ENCODE assay signal across 8 cellular contexts in the genomic region with DNA sequence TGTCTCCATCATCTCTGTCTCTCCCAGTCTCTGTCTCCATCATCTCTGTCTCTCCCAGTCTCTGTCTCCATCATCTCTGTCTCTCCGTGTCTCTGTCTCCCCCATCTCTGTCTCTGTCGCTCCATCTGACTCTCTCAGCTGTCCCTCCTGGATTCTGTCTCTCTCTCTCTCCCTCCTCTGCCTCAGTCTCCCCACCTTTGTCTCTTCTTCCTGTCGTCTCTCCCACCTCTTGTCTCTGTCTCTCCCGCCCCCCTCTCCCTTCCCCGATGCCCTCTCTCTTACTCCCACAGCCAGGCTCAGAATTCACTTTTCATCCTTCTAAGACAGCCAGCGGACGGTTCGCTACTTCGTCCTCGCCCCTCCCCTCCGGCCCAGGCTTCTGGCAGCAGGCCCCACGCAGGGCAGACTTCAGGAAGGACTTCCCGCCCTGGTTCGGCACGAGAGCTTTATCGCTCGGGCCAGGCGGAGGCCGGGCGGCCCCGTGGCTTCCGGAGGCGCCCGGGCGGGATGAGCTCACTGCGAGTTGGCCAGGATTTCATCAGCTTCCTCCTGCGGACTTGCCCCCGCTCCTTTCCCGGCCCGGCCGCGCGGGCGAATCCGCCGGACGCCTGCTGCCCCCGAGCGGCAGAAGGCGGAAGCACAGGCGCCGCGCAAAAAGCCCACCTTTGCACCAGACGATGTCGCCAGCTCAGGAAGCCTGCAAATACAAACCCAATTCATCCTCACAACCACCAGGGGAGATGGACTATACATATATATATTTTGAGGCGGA. TPM values are rescaled to one million over a fixed set of nuclear protein-coding genes. Genes with fewer than 3 reads are reported as not detected.
DNase-seq lines count a peak whose midpoint lies in the region; ATAC-seq, FAIRE-seq and TF ChIP-seq lines count a peak whose summit lies in the region.

No MANE protein-coding gene starts in this region.

- no peaks in the 10 kb centered on the region for H3K9me3 Mint-ChIP-seq in CD8-positive, alpha-beta memory T cell

- peak overlapping the region; percentile 91 for H3K4me2 ChIP-seq in OCI-LY3 (ENCODE audit: low read length)

- peaks cover 43% of the 10 kb centered on the region for H3K4me1 ChIP-seq in CD8-positive, alpha-beta memory T cell (ENCODE audit: insufficient read depth, low read length)
- H3K4me1 ChIP-seq in OCI-LY3 (ENCODE audit: low read length) (peaks cover 34% of the 10 kb centered on the region), mucosa of stomach (ENCODE audit: control insufficient read depth, insufficient read depth, low read length) (peaks cover 39% of the 10 kb centered on the region)

- H3K27ac ChIP-seq in CD8-positive, alpha-beta memory T cell (ENCODE audit: low read depth, low read length) = peak overlapping the region; percentile 63
- H3K27ac ChIP-seq in OCI-LY3 (ENCODE audit: low read length) = peak overlapping the region; percentile 34

- POLR2A ChIA-PET in CD8-positive, alpha-beta memory T cell (lab: Charles Lee) = interaction anchor here (0.5 to 2.5 kb wide), 24 partner anchors 10 to 1279 kb away, joined by 3 to 77 read pairs (median 6); a partner anchor contains a TSS

- H3K4me3 Mint-ChIP-seq in CD8-positive, alpha-beta memory T cell = peak overlapping the region; percentile 57 to 89 (median 77)

- H2AFZ ChIP-seq in OCI-LY3 (ENCODE audit: low read depth, low read length) = peak overlapping the region; percentile 86; the same call in 1 of the 2 replicates

- ATAC-seq in GM19397 (IDR thresholded peaks at IDR 0.05; ENCODE audit: unreplicated experiment) = peak; percentile 64

- TF ChIP-seq CTCF in OCI-LY3 (IDR thresholded peaks at IDR 0.05; ENCODE audit: low read depth, low read length) = peak; percentile 96
- peak; percentile 85 for TF ChIP-seq CTCF in epithelial cell of proximal tubule (conservative IDR thresholded peaks at IDR 0.05; ENCODE audit: low read depth, low read length)

- H3K9me3 ChIP-seq in CD8-positive, alpha-beta memory T cell (ENCODE audit: low read length) = no peaks in the 10 kb centered on the region
- H3K9me3 ChIP-seq in OCI-LY3 (ENCODE audit: insufficient read depth, low read length) (no peaks in the 10 kb centered on the region), mucosa of stomach (ENCODE audit: control insufficient read depth, low read length) (no peaks in the 10 kb centered on the region)

- peak overlapping the region in 7 of 8 donors; percentile 44 to 93 (median 92) for H3K27ac Mint-ChIP-seq in CD8-positive, alpha-beta memory T cell

- H4K20me1 ChIP-seq in OCI-LY3 (ENCODE audit: insufficient read depth, low read length) = no peaks in the 10 kb centered on the region

- H3K27me3 ChIP-seq in CD8-positive, alpha-beta memory T cell (ENCODE audit: insufficient read depth, low read length, poor library complexity, severe bottlenecking) = no peaks in the 10 kb centered on the region
- H3K27me3 ChIP-seq in OCI-LY3 (ENCODE audit: low read depth, low read length) (peaks cover 22% of the 10 kb centered on the region), mucosa of stomach (ENCODE audit: control insufficient read depth, insufficient read depth, low read length) (peaks cover 29% of the 10 kb centered on the region)

- peaks cover 9 to 29% (median 29%) of the 10 kb centered on the region in 3 donors for H3K4me1 Mint-ChIP-seq in CD8-positive, alpha-beta memory T cell

- no peaks in the 10 kb centered on the region for H3K36me3 ChIP-seq in CD8-positive, alpha-beta memory T cell (ENCODE audit: insufficient read depth, low read length)
- H3K36me3 ChIP-seq in OCI-LY3 (replicated peaks; ENCODE audit: low read depth, low read length) (no peaks in the 10 kb centered on the region), mucosa of stomach (ENCODE audit: control insufficient read depth, insufficient read depth, low read length) (no peaks in the 10 kb centered on the region)

- peak; percentile 83 to 91 (median 88) for DNase-seq in CD8-positive, alpha-beta memory T cell
- DNase-seq in HTR-8/SVneo (ENCODE audit: insufficient read length, low spot score) (peak; percentile 92), activated T-cell treated with anti-CD3 and anti-CD28 coated beads for 1 hour (ENCODE audit: low read depth) (peak; percentile 78), epithelial cell of proximal tubule (ENCODE audit: low read depth) (no peak)
- DNase-seq in stimulated activated CD8-positive, alpha-beta memory T cell treated with anti-CD3 and anti-CD28 coated beads, Interleukin-4, amount 100 ng/mL, for 4 hours (ENCODE audit: low read depth in 2 of 2, low spot score in 1 of 2) = peak; percentile 76 to 83

- no peak for FAIRE-seq in HTR-8/SVneo (lab: Jason Lieb, UNC)

- CTCF ChIA-PET in CD8-positive, alpha-beta memory T cell (lab: Charles Lee) = interaction anchor here (0.7 to 10.5 kb wide), 42 partner anchors 10 to 393 kb away, joined by 3 to 342 read pairs (median 5); a partner anchor contains a TSS

- peak overlapping the region; percentile 64 for H3K4me3 ChIP-seq in CD8-positive, alpha-beta memory T cell (ENCODE audit: low read length)
- H3K4me3 ChIP-seq in OCI-LY3 (ENCODE audit: low read length) (peak overlapping the region; percentile 80), epithelial cell of proximal tubule (ENCODE audit: low read depth, low read length) (peak overlapping the region; percentile 53), mucosa of stomach (ENCODE audit: low read length) (peak overlapping the region; percentile 60)

- H3K36me3 Mint-ChIP-seq in CD8-positive, alpha-beta memory T cell = no peaks in the 10 kb centered on the region

- no peaks in the 10 kb centered on the region for H3K79me2 ChIP-seq in OCI-LY3 (ENCODE audit: low read length)

- peak overlapping the region; percentile 84 for H3K9ac ChIP-seq in OCI-LY3 (ENCODE audit: low read length)
- H3K9ac ChIP-seq in mucosa of stomach (ENCODE audit: low read length) = peak overlapping the region; percentile 67

- peaks cover 0 to 1% of the 10 kb centered on the region in 2 donors for H3K27me3 Mint-ChIP-seq in CD8-positive, alpha-beta memory T cell

RNA-seq across cellular contexts. Expression of a gene that starts 12.4 kb away (rescaled TPM):
- 10 to 100 TPM; 20.4 to 23.1 TPM for total RNA-seq in CD8-positive, alpha-beta memory T cell
- polyA plus RNA-seq in CD8-positive, alpha-beta memory T cell = 9.4 TPM
- total RNA-seq in epithelial cell of proximal tubule = 14.7 and 17.8 TPM in 2 replicates

RNA-seq across cellular contexts. Expression of a gene that starts 13.0 kb away (rescaled TPM):
- 10 to 100 TPM; 19.8 to 20.1 TPM for total RNA-seq in CD8-positive, alpha-beta memory T cell
- polyA plus RNA-seq in CD8-positive, alpha-beta memory T cell = 8.3 TPM
- 8.7 and 16.0 TPM in 2 replicates for total RNA-seq in epithelial cell of proximal tubule

RNA-seq across cellular contexts. Expression of a gene that starts 30.7 kb away (rescaled TPM):
- 1 to 10 TPM; 7.3 to 9.3 TPM for total RNA-seq in CD8-positive, alpha-beta memory T cell
- 2.3 TPM for polyA plus RNA-seq in CD8-positive, alpha-beta memory T cell
- 3.0 and 7.0 TPM in 2 replicates for total RNA-seq in epithelial cell of proximal tubule
